13 cellular contexts compared by ENCODE assay signal in genomic region chr21:43721939-43722338, GRCh38. TPM values are rescaled to one million over a fixed set of nuclear protein-coding genes. Genes with fewer than 3 reads are reported as not detected.
DNase-seq lines count a peak whose midpoint lies in the region; ATAC-seq and TF ChIP-seq lines count a peak whose summit lies in the region.
"Had no signal": no experiment of that assay in that cellular context is flagged by ENCODE, and none has a peak within 500 bp of the region (broad histone marks: within the 10 kb centered on the region; RNA-seq: fewer than 3 reads in every experiment).

No MANE protein-coding gene starts in this region.

- H3K4me1 ChIP-seq in BLaER1 (peaks cover 84% of the 10 kb centered on the region), GM23338 (ENCODE audit: insufficient read depth) (peaks cover 8% of the 10 kb centered on the region; the same call in 1 of the 2 replicates), adipocyte (ENCODE audit: control insufficient read depth, insufficient read depth, low read length) (peaks cover 40% of the 10 kb centered on the region), mesendoderm (ENCODE audit: control insufficient read depth, low read depth, low read length) (peaks cover 2% of the 10 kb centered on the region), SK-N-SH (ENCODE audit: control insufficient read depth in 1 of 2, insufficient read depth in 2 of 2, low read depth in 1 of 2, low read length in 1 of 2) (peaks cover 7 to 26% of the 10 kb centered on the region in 2 experiments; a peak in 2 of 4 replicates)

- H3K27ac Mint-ChIP-seq in GM23338: peak overlapping the region; percentile 27; the same call in 1 of the 2 replicates

- no peak for TF ChIP-seq CTCF in GM23338 (conservative IDR thresholded peaks at IDR 0.05; ENCODE audit: low read depth in 2 of 2)
- no peak for TF ChIP-seq CTCF in SK-N-SH (IDR thresholded peaks at IDR 0.05)
- no peak for TF ChIP-seq CTCF in GM10248 (IDR thresholded peaks at IDR 0.05; ENCODE audit: control extremely low read depth, extremely low read depth, low read depth, missing control alignments)

- H3K27ac ChIP-seq in BLaER1: no peak overlapping the region
- no peak overlapping the region for H3K27ac ChIP-seq in GM23338 (ENCODE audit: low read depth)
- no peak overlapping the region for H3K27ac ChIP-seq in mesendoderm (ENCODE audit: low read depth, low read length)
- H3K27ac ChIP-seq in SK-N-SH (ENCODE audit: low read depth in 2 of 2, low read length in 1 of 2): no peak overlapping the region
- H3K27ac ChIP-seq: C4-2B, psoas muscle had no signal

- peak overlapping the region; percentile 15 for H3K56ac ChIP-seq in mesendoderm (ENCODE audit: low read length)

- no peak for ATAC-seq in GM23338
- ATAC-seq: psoas muscle had no signal

- H3K79me1 ChIP-seq in mesendoderm (ENCODE audit: low read length): peaks cover 22% of the 10 kb centered on the region

- H3K79me2 ChIP-seq in GM23338 (replicated peaks; ENCODE audit: insufficient read depth): peaks cover 60% of the 10 kb centered on the region
- H3K79me2 ChIP-seq in mesendoderm (ENCODE audit: control insufficient read depth, insufficient read depth, low read length): peaks cover 18% of the 10 kb centered on the region
- peaks cover 64% of the 10 kb centered on the region for H3K79me2 ChIP-seq in SK-N-SH (ENCODE audit: insufficient read depth)

- POLR2A ChIA-PET in SK-N-SH (lab: Yijun Ruan, JAX): no interaction called here
- POLR2A ChIA-PET in GM10248 (lab: Yijun Ruan, JAX): no interaction called here

- no CpG with 5 or more reads among the region's 3 CpGs for WGBS in mesendoderm (ENCODE audit: extremely low coverage, insufficient coverage, low lambda C conversion rate)
- WGBS in SK-N-SH (ENCODE audit: low lambda C conversion rate): 95% methylated on average over 2 of the region's 3 CpGs

- H3K36me3 ChIP-seq in BLaER1: 0 out of 2 replicates have a peak, but pooled peaks cover 9% of the 10 kb centered on the region
- H3K36me3 ChIP-seq in GM23338 (ENCODE audit: insufficient read depth): no peaks in the 10 kb centered on the region
- H3K36me3 ChIP-seq in adipocyte (ENCODE audit: control insufficient read depth, insufficient read depth, low read length, severe bottlenecking): peaks cover 19% of the 10 kb centered on the region
- peaks cover 1% of the 10 kb centered on the region for H3K36me3 ChIP-seq in mesendoderm (ENCODE audit: control insufficient read depth, insufficient read depth, low read length)
- H3K36me3 ChIP-seq in SK-N-SH (replicated peaks in 1 of 2; ENCODE audit: control insufficient read depth in 1 of 2, insufficient read depth in 2 of 2, low read length in 1 of 2): no peaks in the 10 kb centered on the region

- H2BK15ac ChIP-seq in mesendoderm (replicated peaks; ENCODE audit: low read depth): no peak overlapping the region

- H3K27me3 ChIP-seq in BLaER1: peaks cover 17% of the 10 kb centered on the region; the same call in 1 of the 2 replicates
- H3K27me3 ChIP-seq in GM23338 (ENCODE audit: insufficient read depth): peaks cover 15% of the 10 kb centered on the region
- H3K27me3 ChIP-seq in adipocyte (replicated peaks; ENCODE audit: control insufficient read depth, insufficient read depth, low read length): no peaks in the 10 kb centered on the region
- H3K27me3 ChIP-seq in mesendoderm (ENCODE audit: insufficient read depth, low read length, poor library complexity): no peaks in the 10 kb centered on the region
- H3K27me3 ChIP-seq in SK-N-SH (ENCODE audit: insufficient read depth): no peaks in the 10 kb centered on the region

- CTCF ChIA-PET in SK-N-SH (lab: Yijun Ruan, JAX) (no interaction called here), GM10248 (lab: Yijun Ruan, JAX) (interaction anchor here (1.7 kb wide), 1 partner anchor 35 kb away, joined by 4 read pairs; no protein-coding TSS in a partner anchor)

- no peak overlapping the region for H3K4ac ChIP-seq in mesendoderm (ENCODE audit: low read depth, low read length)

- H2BK120ac ChIP-seq in mesendoderm (ENCODE audit: low read depth, low read length): no peak overlapping the region

- no peak overlapping the region for H2BK5ac ChIP-seq in mesendoderm (ENCODE audit: low read length)

- H3K4me3 Mint-ChIP-seq in GM23338: no peak overlapping the region; the same call in 2 of the 3 replicates

- no peak overlapping the region for H4K5ac ChIP-seq in mesendoderm (ENCODE audit: low read length)

- H3K4me3 ChIP-seq in BLaER1: no peak overlapping the region
- H3K4me3 ChIP-seq in GM23338: no peak overlapping the region
- H3K4me3 ChIP-seq in adipocyte (ENCODE audit: low read length): peak overlapping the region; percentile 97
- H3K4me3 ChIP-seq in mesendoderm (ENCODE audit: low read length): no peak overlapping the region
- H3K4me3 ChIP-seq in SK-N-SH (ENCODE audit: low read depth in 2 of 2, low read length in 1 of 2): no peak overlapping the region
- H3K4me3 ChIP-seq: psoas muscle had no signal

- DNase-seq in GM23338 (ENCODE audit: low spot score): no peak
- no peak for DNase-seq in adipocyte (ENCODE audit: low read depth)
- no peak for DNase-seq in mesendoderm
- no peak for DNase-seq in SK-N-SH
- no peak for DNase-seq in SHP77 treated with DMSO at 0.1 percent for 48 hours (lab: John Stamatoyannopoulos, UW)
- DNase-seq in GM10248 (ENCODE audit: extremely low spot score): no peak
- DNase-seq in HT-29 (ENCODE audit: low spot score): no peak
- DNase-seq: activated gamma-delta T cell treated with Interleukin-2 at 50 U/mL for 16 hours, NCI-H1694 treated with DMSO at 0.1 percent for 48 hours, psoas muscle, SHP77 had no signal

- H3K4me1 Mint-ChIP-seq in GM23338: peaks cover 22% of the 10 kb centered on the region

- H3K27me3 Mint-ChIP-seq in GM23338 (ENCODE audit: insufficient read depth, low read depth, poor library complexity): peaks cover 18% of the 10 kb centered on the region

- TF ChIP-seq EP300 in SK-N-SH (IDR thresholded peaks at IDR 0.05; ENCODE audit: borderline replicate concordance in 1 of 2, low read depth in 1 of 2, low read length in 1 of 2): no peak

- H2AFZ ChIP-seq in GM23338 (no peak overlapping the region), SK-N-SH (ENCODE audit: low read depth) (no peak overlapping the region)

- H3K23ac ChIP-seq in mesendoderm (ENCODE audit: low read length): no peak overlapping the region

- H3K9ac ChIP-seq in BLaER1: no peak overlapping the region
- H3K9ac ChIP-seq in adipocyte (ENCODE audit: low read length): no peak overlapping the region
- no peak overlapping the region for H3K9ac ChIP-seq in mesendoderm (ENCODE audit: low read length)
- H3K9ac ChIP-seq in SK-N-SH: no peak overlapping the region

- H3K9me3 ChIP-seq in BLaER1: no peaks in the 10 kb centered on the region
- H3K9me3 ChIP-seq in adipocyte (ENCODE audit: control insufficient read depth, low read length): no peaks in the 10 kb centered on the region
- H3K9me3 ChIP-seq in SK-N-SH: no peaks in the 10 kb centered on the region
- H3K9me3 ChIP-seq: psoas muscle had no signal

- H3K4me2 ChIP-seq in BLaER1 (peak overlapping the region; percentile 19; the same call in 1 of the 2 replicates), GM23338 (no peak overlapping the region), mesendoderm (ENCODE audit: low read length) (no peak overlapping the region), SK-N-SH (no peak overlapping the region)

- H3K9me3 Mint-ChIP-seq in GM23338: peaks cover 3% of the 10 kb centered on the region; the same call in 1 of the 3 replicates

- no peak overlapping the region for H3K18ac ChIP-seq in mesendoderm (ENCODE audit: low read length)

- H2AK5ac ChIP-seq in mesendoderm (ENCODE audit: low read length): no peak overlapping the region

- H3K9me2 ChIP-seq in GM23338 (ENCODE audit: insufficient read depth) (no peaks in the 10 kb centered on the region), SK-N-SH (no peaks in the 10 kb centered on the region)

- no peak overlapping the region for H4K8ac ChIP-seq in mesendoderm (ENCODE audit: low read depth, low read length)

- H3K36me3 Mint-ChIP-seq in GM23338 (ENCODE audit: low read depth): peaks cover 3% of the 10 kb centered on the region; the same call in 2 of the 3 replicates

- H4K20me1 ChIP-seq in BLaER1: peaks cover 76% of the 10 kb centered on the region
- peaks cover 19% of the 10 kb centered on the region for H4K20me1 ChIP-seq in GM23338 (replicated peaks; ENCODE audit: insufficient read depth)
- peaks cover 35% of the 10 kb centered on the region for H4K20me1 ChIP-seq in SK-N-SH (ENCODE audit: insufficient read depth)

- no peak for TF ChIP-seq RAD21 in SK-N-SH (IDR thresholded peaks at IDR 0.05; ENCODE audit: low read length)

- H3F3A ChIP-seq in GM23338 (replicated peaks; ENCODE audit: low read depth) (0 out of 2 replicates have a peak, but pooled peaks cover 8% of the 10 kb centered on the region), SK-N-SH (replicated peaks; ENCODE audit: insufficient read depth) (peaks cover 6% of the 10 kb centered on the region)

TF ChIP-seq in GM23338, 12 proteins besides CTCF, POLR2A, EP300 and RAD21 (continues in another document):
- TF ChIP-seq NANOG (IDR thresholded peaks at IDR 0.05; ENCODE audit: borderline replicate concordance) (no peak), POLR2AphosphoS5 (IDR thresholded peaks at IDR 0.05; ENCODE audit: low read depth) (no peak)

TF ChIP-seq in SK-N-SH, 30 proteins besides CTCF, POLR2A, EP300 and RAD21 (continues in another document):
- TF ChIP-seq IRF3 (IDR thresholded peaks at IDR 0.05; ENCODE audit: low read depth, low read length): no peak

RNA-seq across cellular contexts. Expression of gene PDXK, which starts 3.0 kb away (rescaled TPM):
- 56.7 and 66.3 TPM in 2 replicates for total RNA-seq in GM23338 (2014; rRNA removed; shearing (Covaris generic))
- polyA plus RNA-seq in GM23338 (2016; fragmentation: Nextera tagmentation; extraction: Ambion mirVana) (48.6 and 53.2 TPM in 2 replicates), SK-N-SH (2012; rRNA removed) (85.7 and 89.2 TPM in 2 replicates)
- polyA plus RNA-seq in mesendoderm (2013, experiment 1 of 2): 29.9 TPM
- polyA plus RNA-seq in mesendoderm (2013, experiment 2 of 2): 29.8 TPM
- polyA plus RNA-seq in SK-N-SH (2012; cell fraction: cytosol; rRNA removed): 49.7 and 63.0 TPM in 2 replicates
- 110 and 138 TPM in 2 replicates for polyA plus RNA-seq in SK-N-SH (2012; cell fraction: nucleus; rRNA removed)
- 193 and 219 TPM in 2 replicates for total RNA-seq in HT-29 (2014; rRNA removed; shearing (Covaris generic))

RNA-seq across cellular contexts. Expression of gene CSTB, which starts 54.2 kb away (rescaled TPM):
- total RNA-seq in GM23338 (2014; rRNA removed; shearing (Covaris generic)): 10.0 and 10.1 TPM in 2 replicates
- polyA plus RNA-seq in GM23338 (2016; fragmentation: Nextera tagmentation; extraction: Ambion mirVana): 142 and 147 TPM in 2 replicates
- polyA plus RNA-seq in mesendoderm (2013, experiment 1 of 2): 115 TPM
- polyA plus RNA-seq in mesendoderm (2013, experiment 2 of 2): 116 TPM
- polyA plus RNA-seq in SK-N-SH (2012; rRNA removed): 64.5 and 101 TPM in 2 replicates
- 74.5 and 76.9 TPM in 2 replicates for polyA plus RNA-seq in SK-N-SH (2012; cell fraction: cytosol; rRNA removed)
- 34.0 and 36.2 TPM in 2 replicates for polyA plus RNA-seq in SK-N-SH (2012; cell fraction: nucleus; rRNA removed)
- 49.7 and 55.0 TPM in 2 replicates for total RNA-seq in HT-29 (2014; rRNA removed; shearing (Covaris generic))
